In genomic region chr3:4522962-4523361, GRCh38 we compare ENCODE assay signal across 19 cellular contexts.
"Had no signal": no experiment of that assay in that cellular context is flagged by ENCODE, and none has a peak within 500 bp of the region (broad histone marks: within the 10 kb centered on the region; RNA-seq: fewer than 3 reads in every experiment).

No MANE protein-coding gene starts in this region.

- ATAC-seq: activated CD4-positive, CD25-positive, alpha-beta regulatory T cell treated with anti-CD3 and anti-CD28 coated beads, Interleukin-2, amount 50 U/mL, for 24 hours; natural killer cell; psoas muscle had no signal

- H3K27ac ChIP-seq: neural progenitor cell, parathyroid adenoma, psoas muscle, spleen had no signal

- DNase-seq: activated CD4-positive, alpha-beta T cell treated with anti-CD3 and anti-CD28 coated beads for 48 hours; activated CD4-positive, alpha-beta T cell treated with anti-CD3 and anti-CD28 coated beads, Interleukin-2, amount 50 U/mL, for 48 hours; activated CD8-positive, alpha-beta memory T cell treated with anti-CD3 and anti-CD28 coated beads for 24 hours; activated effector memory CD4-positive, alpha-beta T cell treated with Interleukin-2 at 50 U/mL for 16 hours; activated naive CD4-positive, alpha-beta T cell treated with Interleukin-2 at 50 U/mL for 16 hours; cerebellar nuclear complex; cortex of kidney; foreskin fibroblast; kidney glomerular epithelial cell; natural killer cell; occipital lobe; psoas muscle; spleen; stimulated activated CD4-positive, alpha-beta T cell treated with anti-CD3 and anti-CD28 coated beads, Interleukin-2, amount 100 ng/mL, for 48 hours; stimulated activated naive CD4-positive, alpha-beta T cell treated with Interleukin-2 at 50 U/mL for 16 hours; uterus had no signal

- H3K4me3 ChIP-seq: neural progenitor cell, psoas muscle, spleen, uterus had no signal

- H3K27me3 ChIP-seq: neural progenitor cell, spleen, uterus had no signal

- H3K36me3 ChIP-seq: neural progenitor cell, uterus had no signal

- H3K4me1 ChIP-seq: neural progenitor cell had no signal

- H3K9me3 ChIP-seq: psoas muscle, spleen, uterus had no signal
